ENCODE assay signal across 20 cellular contexts in genomic region chr1:182990413-182991144, GRCh38. TPM values are rescaled to one million over a fixed set of nuclear protein-coding genes. Genes with fewer than 3 reads are reported as not detected.
DNase-seq lines count a peak whose midpoint lies in the region; ATAC-seq and TF ChIP-seq lines count a peak whose summit lies in the region.
"Had no signal": no experiment of that assay in that cellular context is flagged by ENCODE, and none has a peak within 500 bp of the region (broad histone marks: within the 10 kb centered on the region; RNA-seq: fewer than 3 reads in every experiment).

No MANE protein-coding gene starts in this region.

- H3K36me3 Mint-ChIP-seq in activated naive CD8-positive, alpha-beta T cell treated with anti-CD3 and anti-CD28 coated beads for 36 hours, result no peaks in the 10 kb centered on the region

- no peak overlapping the region for H3K27ac Mint-ChIP-seq in activated naive CD8-positive, alpha-beta T cell treated with anti-CD3 and anti-CD28 coated beads for 36 hours
- H3K27ac Mint-ChIP-seq: activated T-helper 2 cell treated with anti-CD3 and anti-CD28 coated beads, Interferon-gamma antibody, Interleukin-2, Interleukin-4, amounts not matched to agents 10 μg/mL and 5 μg/mL and 100 μg/mL, durations not matched to agents 14 hours and 24 hours and 36 hours had no signal

- ATAC-seq in left cardiac atrium (peak; percentile 12 to 32), HG03378 (IDR thresholded peaks at IDR 0.05; ENCODE audit: unreplicated experiment) (no peak)

- no peaks in the 10 kb centered on the region for H3K9me3 ChIP-seq in right atrium auricular region
- H3K9me3 ChIP-seq: thoracic aorta had no signal

- TF ChIP-seq CTCF in right atrium auricular region (IDR thresholded peaks at IDR 0.05), result no peak
- TF ChIP-seq CTCF in astrocyte of the spinal cord (IDR thresholded peaks at IDR 0.05; ENCODE audit: low read depth, low read length), result no peak
- TF ChIP-seq CTCF in lower leg skin (IDR thresholded peaks at IDR 0.05), result no peak

- no peaks in the 10 kb centered on the region for H3K4me1 ChIP-seq in right atrium auricular region

- DNase-seq in left cardiac atrium (no peak), right atrium auricular region (ENCODE audit: low spot score) (no peak), astrocyte of the spinal cord (ENCODE audit: low read depth, low spot score) (peak; percentile 26), hepatic stellate cell (ENCODE audit: low spot score) (peak; percentile 24), lower leg skin (ENCODE audit: low spot score in 2 of 2) (no peak), Kasumi-1 (lab: John Stamatoyannopoulos, UW) (no peak)
- DNase-seq in activated naive CD8-positive, alpha-beta T cell treated with anti-CD3 and anti-CD28 coated beads for 36 hours, result no peak
- DNase-seq: activated CD4-positive, alpha-beta T cell treated with anti-CD3 and anti-CD28 coated beads, Interleukin-2, amount 50 U/mL, for 48 hours; hippocampal formation; KG1; NCI-H2029; NCI-H748 treated with DMSO at 0.1 percent for 48 hours; SHP77 treated with DMSO at 0.1 percent for 48 hours; T1000 had no signal

- TF ChIP-seq POLR2A in lower leg skin (IDR thresholded peaks at IDR 0.05), result no peak

- in situ Hi-C loops in astrocyte of the spinal cord (cut with HindIII; ENCODE audit: low sequenced_read_pairs), result no loop called here

- H3K4me3 Mint-ChIP-seq in activated naive CD8-positive, alpha-beta T cell treated with anti-CD3 and anti-CD28 coated beads for 36 hours, result no peak overlapping the region
- H3K4me3 Mint-ChIP-seq: neural crest cell had no signal

- no peaks in the 10 kb centered on the region for H3K9me3 Mint-ChIP-seq in activated naive CD8-positive, alpha-beta T cell treated with anti-CD3 and anti-CD28 coated beads for 36 hours
- H3K9me3 Mint-ChIP-seq: activated T-helper 2 cell treated with anti-CD3 and anti-CD28 coated beads, Interferon-gamma antibody, Interleukin-2, Interleukin-4, amounts not matched to agents 10 μg/mL and 5 μg/mL and 100 μg/mL, durations not matched to agents 14 hours and 24 hours and 36 hours; neural crest cell had no signal

- no peak overlapping the region for H3K27ac ChIP-seq in right atrium auricular region
- H3K27ac ChIP-seq: thoracic aorta had no signal

- no peaks in the 10 kb centered on the region for H3K27me3 ChIP-seq in right atrium auricular region

- no peaks in the 10 kb centered on the region for H3K36me3 ChIP-seq in right atrium auricular region
- H3K36me3 ChIP-seq: thoracic aorta had no signal

- H3K4me3 ChIP-seq in right atrium auricular region (no peak overlapping the region), astrocyte of the spinal cord (ENCODE audit: low read depth, low read length) (no peak overlapping the region), lower leg skin (ENCODE audit: low read depth, poor library complexity, severe bottlenecking) (no peak overlapping the region)
- H3K4me3 ChIP-seq: thoracic aorta had no signal

- no peaks in the 10 kb centered on the region for H3K4me1 Mint-ChIP-seq in activated naive CD8-positive, alpha-beta T cell treated with anti-CD3 and anti-CD28 coated beads for 36 hours

- peaks cover 43% of the 10 kb centered on the region for H3K27me3 Mint-ChIP-seq in activated naive CD8-positive, alpha-beta T cell treated with anti-CD3 and anti-CD28 coated beads for 36 hours

- WGBS in lower leg skin, 2 donors, result 91 to 94% methylated on average over 7 of the region's 7 CpGs

- intact Hi-C loops in left cardiac atrium (cut with DNase I) (no loop called here), lower leg skin (cut with DNase I; ENCODE audit: low total_unique reads) (no loop called here)

RNA-seq across cellular contexts. Expression of gene LAMC1, which starts 32.6 kb away (rescaled TPM):
- total RNA-seq in left cardiac atrium, result 100 to 1,000 TPM; 108 to 126 TPM
- total RNA-seq in right atrium auricular region, result 100 to 1,000 TPM; 154 to 159 TPM
- total RNA-seq in lower leg skin, result 100 to 1,000 TPM in 1 of 4 donors, 10 to 100 TPM in 3; 76.9 to 159 (median 81.0) TPM
- under 1 TPM; 0.42 to 0.66 TPM for total RNA-seq in activated naive CD8-positive, alpha-beta T cell treated with anti-CD3 and anti-CD28 coated beads for 36 hours

RNA-seq across cellular contexts. Expression of gene SHCBP1L, which starts 37.6 kb away (rescaled TPM):
- total RNA-seq in left cardiac atrium (not detected), right atrium auricular region (not detected), lower leg skin (1 to 10 TPM in 1 of 4 donors, not detected in 3; 3.4 TPM)
- not detected for total RNA-seq in activated naive CD8-positive, alpha-beta T cell treated with anti-CD3 and anti-CD28 coated beads for 36 hours
- total RNA-seq: A673; activated T-helper 2 cell treated with anti-CD3 and anti-CD28 coated beads, Interferon-gamma antibody, Interleukin-2, Interleukin-4, amounts not matched to agents 10 μg/mL and 5 μg/mL and 100 μg/mL, durations not matched to agents 14 hours and 24 hours and 36 hours; lung microvascular endothelial cell; neural crest cell; thoracic aorta had no signal

Comparison
In these comparisons a context has a peak if more than half of its experiments do, and no peak if none do; other contexts are left out.
1. DNase-seq: peak in astrocyte of the spinal cord (single experiment) and hepatic stellate cell (single experiment); none in left cardiac atrium (single experiment), right atrium auricular region (single experiment), lower leg skin (0 of 2), activated naive CD8-positive, alpha-beta T cell treated with anti-CD3 and anti-CD28 coated beads for 36 hours (single experiment) and Kasumi-1 (0 of 2).
2. RNA of gene LAMC1, which starts 32.6 kb away (total RNA-seq): 154 to 159 TPM in right atrium auricular region, 108 to 126 TPM in left cardiac atrium and 76.9 to 159 TPM in lower leg skin; 0.42 to 0.66 TPM in activated naive CD8-positive, alpha-beta T cell treated with anti-CD3 and anti-CD28 coated beads for 36 hours; every median in the first group is over 10 times any median in the second.